ENCODE assay signal across 9 cellular contexts in genomic region chr11:3894128-3894731, GRCh38. TPM values are rescaled to one million over a fixed set of nuclear protein-coding genes. Genes with fewer than 3 reads are reported as not detected.
A peak's percentile ranks its signal among the peaks of the same experiment; 100 is the strongest.
DNase-seq lines count a peak whose midpoint lies in the region; ATAC-seq and TF ChIP-seq lines count a peak whose summit lies in the region.
"Had no signal": no experiment of that assay in that cellular context is flagged by ENCODE, and none has a peak within 500 bp of the region (broad histone marks: within the 10 kb centered on the region; RNA-seq: fewer than 3 reads in every experiment).

No MANE protein-coding gene starts in this region.

- BruUV-seq in mammary epithelial cell (replicated peaks; lab: Mats Ljungman, UMichigan), result no TSS peak

- H3K4me1 ChIP-seq in breast epithelium, result peaks cover 0 to 7% of the 10 kb centered on the region in 2 donors
- peaks cover 6% of the 10 kb centered on the region for H3K4me1 ChIP-seq in mammary epithelial cell (ENCODE audit: insufficient read depth, low read length)
- H3K4me1 ChIP-seq in SJSA1 (replicated peaks), result peaks cover 25% of the 10 kb centered on the region
- H3K4me1 ChIP-seq in right atrium auricular region, result peaks cover 0 to 10% of the 10 kb centered on the region in 2 donors
- no peaks in the 10 kb centered on the region for H3K4me1 ChIP-seq in MM.1S (ENCODE audit: low read length)

- H3F3A ChIP-seq in MM.1S (ENCODE audit: insufficient read depth, low read length), result no peaks in the 10 kb centered on the region

- ATAC-seq in HG02973 (IDR thresholded peaks at IDR 0.05; ENCODE audit: unreplicated experiment), result peak; percentile 97

- no peak overlapping the region for H2AFZ ChIP-seq in mammary epithelial cell (ENCODE audit: low read depth, low read length)
- H2AFZ ChIP-seq in MM.1S (ENCODE audit: low read length), result no peak overlapping the region

- in situ Hi-C loops in mammary epithelial cell (cut with MboI; ENCODE audit: low sequenced_read_pairs in 2 of 2), result no loop called here

- no peaks in the 10 kb centered on the region for H3K27me3 ChIP-seq in breast epithelium
- no peaks in the 10 kb centered on the region for H3K27me3 ChIP-seq in mammary epithelial cell (ENCODE audit: insufficient read depth, low read length)
- H3K27me3 ChIP-seq in SJSA1 (replicated peaks), result no peaks in the 10 kb centered on the region
- no peaks in the 10 kb centered on the region for H3K27me3 ChIP-seq in right atrium auricular region
- H3K27me3 ChIP-seq in MM.1S (replicated peaks; ENCODE audit: insufficient read depth, low read length), result no peaks in the 10 kb centered on the region
- H3K27me3 ChIP-seq: cardiac muscle cell had no signal

- H3K27ac Mint-ChIP-seq in progenitor cell of endocrine pancreas, result no peak overlapping the region

- H3K9ac ChIP-seq in mammary epithelial cell (ENCODE audit: insufficient read depth, low read length), result no peak overlapping the region
- H3K9ac ChIP-seq in MM.1S (ENCODE audit: low read length), result no peak overlapping the region

- no peaks in the 10 kb centered on the region for H3K9me2 ChIP-seq in MM.1S (replicated peaks; ENCODE audit: insufficient read depth, low read length)

- H3K4me2 ChIP-seq in mammary epithelial cell (ENCODE audit: insufficient read depth, low read depth, low read length) (no peak overlapping the region), MM.1S (ENCODE audit: low read depth, low read length) (no peak overlapping the region)

- H3K4me3 ChIP-seq in breast epithelium (no peak overlapping the region), mammary epithelial cell (replicated peaks in 1 of 3; ENCODE audit: insufficient read depth in 1 of 3, low read depth in 2 of 3, low read length in 3 of 3) (no peak overlapping the region), SJSA1 (no peak overlapping the region), right atrium auricular region (no peak overlapping the region), MM.1S (ENCODE audit: low read length) (no peak overlapping the region)
- H3K4me3 ChIP-seq: cardiac muscle cell had no signal

- H3K79me2 ChIP-seq in mammary epithelial cell (ENCODE audit: insufficient read depth, low read length) (peaks cover 55% of the 10 kb centered on the region), MM.1S (ENCODE audit: low read length) (peaks cover 71% of the 10 kb centered on the region)

- DNase-seq in breast epithelium (ENCODE audit: low spot score in 2 of 2) (no peak), mammary epithelial cell (no peak), SJSA1 (ENCODE audit: low read depth in 1 of 2, low spot score in 2 of 2) (peak; percentile 79 to 80), right atrium auricular region (ENCODE audit: low spot score) (no peak), progenitor cell of endocrine pancreas (ENCODE audit: low spot score, unreplicated experiment) (no peak), RPMI8226 (no peak), MM.1S (no peak)

- H3K36me3 ChIP-seq in breast epithelium, result no peaks in the 10 kb centered on the region
- peaks cover 2% of the 10 kb centered on the region for H3K36me3 ChIP-seq in mammary epithelial cell (ENCODE audit: insufficient read depth, low read length)
- no peaks in the 10 kb centered on the region; the same call in 1 of the 2 replicates for H3K36me3 ChIP-seq in SJSA1
- H3K36me3 ChIP-seq in right atrium auricular region, result no peaks in the 10 kb centered on the region
- H3K36me3 ChIP-seq in MM.1S (replicated peaks; ENCODE audit: insufficient read depth, low read length), result no peaks in the 10 kb centered on the region
- H3K36me3 ChIP-seq: cardiac muscle cell had no signal

- dilution Hi-C loops in mammary epithelial cell (cut with HindIII; ENCODE audit: low sequenced_read_pairs), result no loop called here

- CTCF ChIA-PET in mammary epithelial cell (lab: Charles Lee; ENCODE audit: low non-redundant PET), result no interaction called here

- TF ChIP-seq POLR2A in breast epithelium (IDR thresholded peaks at IDR 0.05), result no peak

- H3K4me1 Mint-ChIP-seq in progenitor cell of endocrine pancreas (ENCODE audit: low read depth), result no peaks in the 10 kb centered on the region

- intact Hi-C loops in breast epithelium (cut with DNase I; ENCODE audit: low total_unique reads) (no loop called here), mammary epithelial cell (cut with micrococcal nuclease) (no loop called here)

- H3K27me3 Mint-ChIP-seq in progenitor cell of endocrine pancreas, result no peaks in the 10 kb centered on the region

- TF ChIP-seq CTCF in breast epithelium (IDR thresholded peaks at IDR 0.05) (no peak), mammary epithelial cell (conservative IDR thresholded peaks at IDR 0.05 in 1 of 2, IDR thresholded peaks at IDR 0.05 in 1 of 2; ENCODE audit: extremely low read depth in 1 of 2, insufficient read depth in 1 of 2, low read depth in 1 of 2, low read length in 2 of 2) (no peak), right atrium auricular region (IDR thresholded peaks at IDR 0.05) (no peak), progenitor cell of endocrine pancreas (IDR thresholded peaks at IDR 0.05; ENCODE audit: unreplicated experiment) (no peak), MM.1S (IDR thresholded peaks at IDR 0.05; ENCODE audit: low read length) (no peak)

- H3K36me3 Mint-ChIP-seq in progenitor cell of endocrine pancreas (ENCODE audit: insufficient read depth), result no peaks in the 10 kb centered on the region

- H4K20me1 ChIP-seq in mammary epithelial cell (ENCODE audit: insufficient read depth, low read length), result no peaks in the 10 kb centered on the region
- H4K20me1 ChIP-seq in MM.1S (ENCODE audit: insufficient read depth, low read length), result peaks cover 4% of the 10 kb centered on the region; the same call in 1 of the 2 replicates

- peak overlapping the region; percentile 88 to 89 for H3K27ac ChIP-seq in breast epithelium
- H3K27ac ChIP-seq in mammary epithelial cell (ENCODE audit: insufficient read depth, low read depth, low read length), result no peak overlapping the region
- peak overlapping the region; percentile 66 for H3K27ac ChIP-seq in SJSA1
- peak overlapping the region; percentile 39 to 62 for H3K27ac ChIP-seq in right atrium auricular region
- no peak overlapping the region for H3K27ac ChIP-seq in MM.1S (ENCODE audit: low read length)
- H3K27ac ChIP-seq: cardiac muscle cell had no signal

- H3K9me3 Mint-ChIP-seq in progenitor cell of endocrine pancreas (ENCODE audit: low read depth), result no peaks in the 10 kb centered on the region

- no peaks in the 10 kb centered on the region for H3K9me3 ChIP-seq in breast epithelium
- no peaks in the 10 kb centered on the region for H3K9me3 ChIP-seq in mammary epithelial cell (replicated peaks; ENCODE audit: insufficient read depth, low read length)
- H3K9me3 ChIP-seq in SJSA1 (replicated peaks), result no peaks in the 10 kb centered on the region
- H3K9me3 ChIP-seq in right atrium auricular region, result no peaks in the 10 kb centered on the region
- no peaks in the 10 kb centered on the region for H3K9me3 ChIP-seq in MM.1S (replicated peaks; ENCODE audit: insufficient read depth, low read length)

- H3K4me3 Mint-ChIP-seq in progenitor cell of endocrine pancreas (ENCODE audit: low read depth), result no peak overlapping the region

- 80% methylated on average over 5 of the region's 5 CpGs for WGBS in mammary epithelial cell (ENCODE audit: low coverage, missing lambda C conversion rate)

RNA-seq across cellular contexts. Expression of gene STIM1, which starts 38.8 kb away (rescaled TPM):
- total RNA-seq in breast epithelium (10 to 100 TPM; 44.2 to 68.2 (median 47.9) TPM), mammary epithelial cell (10 to 100 TPM; 57.0 to 74.0 TPM), right atrium auricular region (10 to 100 TPM; 15.4 to 16.6 TPM), progenitor cell of endocrine pancreas (27.2 and 32.7 TPM in 2 replicates)
- polyA plus RNA-seq in mammary epithelial cell, result 45.2 TPM
- 74.4 TPM for polyA minus RNA-seq in mammary epithelial cell
- 87.2 and 99.9 TPM in 2 replicates for total RNA-seq in SJSA1 (2014; rRNA removed; shearing (Covaris generic))

RNA-seq across cellular contexts. Expression of gene RHOG, which starts 53.5 kb away (rescaled TPM):
- total RNA-seq in breast epithelium, result 10 to 100 TPM; 37.0 to 68.2 (median 37.0) TPM
- 10 to 100 TPM; 11.5 to 61.4 TPM for total RNA-seq in mammary epithelial cell
- polyA plus RNA-seq in mammary epithelial cell, result 92.3 TPM
- 107 TPM for polyA minus RNA-seq in mammary epithelial cell
- total RNA-seq in SJSA1 (2014; rRNA removed; shearing (Covaris generic)), result 22.1 and 39.9 TPM in 2 replicates
- 10 to 100 TPM; 20.1 to 48.9 TPM for total RNA-seq in right atrium auricular region
- total RNA-seq in progenitor cell of endocrine pancreas, result 21.4 and 25.0 TPM in 2 replicates

Comparison
In these comparisons a context has a peak if more than half of its experiments do, and no peak if none do; other contexts are left out.
1. H3K27ac ChIP-seq: peak in breast epithelium (2 of 2), SJSA1 (single experiment) and right atrium auricular region (2 of 2); none in mammary epithelial cell (single experiment) and MM.1S (single experiment).
2. DNase-seq: peak in SJSA1 (2 of 2); none in breast epithelium (0 of 2), mammary epithelial cell (single experiment), right atrium auricular region (single experiment), progenitor cell of endocrine pancreas (single experiment), RPMI8226 (single experiment) and MM.1S (single experiment).